Comparison of ENCODE assay signal across 2 cellular contexts in genomic region chr17:57421393-57421717, GRCh38.
TF ChIP-seq lines count a peak whose summit lies in the region.

No MANE protein-coding gene starts in this region.

TF ChIP-seq in HCT116, 20 proteins besides CTCF, POLR2A, EP300 and RAD21:
- TF ChIP-seq SRF (IDR thresholded peaks at IDR 0.05; ENCODE audit: low read depth) (no peak), FOSL1 (IDR thresholded peaks at IDR 0.05; ENCODE audit: low read depth) (no peak), JUND (IDR thresholded peaks at IDR 0.05) (no peak), SIN3A (IDR thresholded peaks at IDR 0.05; ENCODE audit: low read depth) (no peak), EZH2phosphoT487 (IDR thresholded peaks at IDR 0.05; ENCODE audit: borderline replicate concordance) (no peak), CEBPB (IDR thresholded peaks at IDR 0.05; ENCODE audit: low read depth) (no peak), ZFX (IDR thresholded peaks at IDR 0.05) (no peak), TCF7L2 (IDR thresholded peaks at IDR 0.05; ENCODE audit: borderline replicate concordance, extremely low read depth, insufficient read depth, insufficient read length) (no peak), ZBTB33 (IDR thresholded peaks at IDR 0.05; ENCODE audit: extremely low read depth, insufficient replicate concordance, low read length) (no peak)

TF ChIP-seq in H1, 55 proteins besides CTCF, POLR2A, EP300 and RAD21:
- TF ChIP-seq E2F6 (IDR thresholded peaks at IDR 0.05) (no peak), ATF2 (IDR thresholded peaks at IDR 0.05; ENCODE audit: low read length) (no peak), JUN (IDR thresholded peaks at IDR 0.05; ENCODE audit: low read depth, low read length) (no peak), HDAC6 (IDR thresholded peaks at IDR 0.05; ENCODE audit: low read depth, low read length) (no peak), PHF8 (conservative IDR thresholded peaks at IDR 0.05; ENCODE audit: low read depth, low read length) (no peak)
